17 cellular contexts compared by ENCODE assay signal in the genomic region with DNA sequence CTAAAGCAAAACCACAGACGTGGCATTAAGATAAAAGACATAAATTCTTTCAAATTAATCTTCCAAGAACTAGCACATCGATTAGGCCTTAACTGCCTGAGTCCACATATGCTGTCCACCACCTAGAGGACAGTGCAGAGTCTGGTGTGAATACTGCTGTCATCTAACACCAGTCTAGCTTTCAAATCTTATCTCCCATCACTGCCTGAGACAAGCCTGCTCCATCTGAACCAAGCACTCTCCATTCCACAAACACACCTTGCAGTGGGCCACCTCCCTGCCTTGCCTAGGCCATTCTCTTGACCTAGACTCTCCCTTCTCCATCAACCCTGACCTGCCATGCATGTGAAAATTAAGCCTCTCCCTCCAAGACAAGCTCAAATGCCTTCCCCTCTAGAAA.
"Had no signal": no experiment of that assay in that cellular context is flagged by ENCODE, and none has a peak within 500 bp of the region (broad histone marks: within the 10 kb centered on the region; RNA-seq: fewer than 3 reads in every experiment).

No MANE protein-coding gene starts in this region.

- ATAC-seq: effector memory CD8-positive, alpha-beta T cell; gastroesophageal sphincter; left lung; naive thymus-derived CD4-positive, alpha-beta T cell; psoas muscle had no signal

- H3K4me1 Mint-ChIP-seq: immature natural killer cell had no signal

- H3K27ac ChIP-seq: psoas muscle, right lobe of liver, thoracic aorta had no signal

- H3K9me3 Mint-ChIP-seq: effector memory CD8-positive, alpha-beta T cell; immature natural killer cell; naive thymus-derived CD4-positive, alpha-beta T cell; nephron progenitor cell had no signal

- H3K4me3 ChIP-seq: esophagus squamous epithelium, gastroesophageal sphincter, left lung, psoas muscle, right lobe of liver, stomach, thoracic aorta had no signal

- H3K27ac Mint-ChIP-seq: effector memory CD8-positive, alpha-beta T cell; immature natural killer cell; naive thymus-derived CD4-positive, alpha-beta T cell had no signal

- H3K4me1 ChIP-seq: psoas muscle, right lobe of liver had no signal

- H3K36me3 ChIP-seq: esophagus squamous epithelium, gastroesophageal sphincter, left lung, right lobe of liver, stomach, thoracic aorta had no signal

- H3K27me3 ChIP-seq: esophagus squamous epithelium, gastroesophageal sphincter, left lung, right lobe of liver, stomach had no signal

- H3K9me3 ChIP-seq: esophagus squamous epithelium, gastroesophageal sphincter, left lung, psoas muscle, right lobe of liver, stomach, thoracic aorta had no signal

- DNase-seq: effector memory CD8-positive, alpha-beta T cell; esophagus squamous epithelium; foreskin fibroblast; glutamatergic neuron; immature natural killer cell; left lung; naive thymus-derived CD4-positive, alpha-beta T cell; nephron progenitor cell; psoas muscle; retina; right lobe of liver; stimulated activated naive CD4-positive, alpha-beta T cell; stomach; substantia nigra; trophoblast cell had no signal

- H3K27me3 Mint-ChIP-seq: naive thymus-derived CD4-positive, alpha-beta T cell had no signal

- H3K4me3 Mint-ChIP-seq: effector memory CD8-positive, alpha-beta T cell; immature natural killer cell; naive thymus-derived CD4-positive, alpha-beta T cell; nephron progenitor cell had no signal

- H3K36me3 Mint-ChIP-seq: immature natural killer cell; naive thymus-derived CD4-positive, alpha-beta T cell had no signal
